10 cellular contexts compared by ENCODE assay signal in genomic region chr2:113692698-113693428, GRCh38.
DNase-seq lines count a peak whose midpoint lies in the region; ATAC-seq, FAIRE-seq and TF ChIP-seq lines count a peak whose summit lies in the region.
"Had no signal": no experiment of that assay in that cellular context is flagged by ENCODE, and none has a peak within 500 bp of the region (broad histone marks: within the 10 kb centered on the region; RNA-seq: fewer than 3 reads in every experiment).

No MANE protein-coding gene starts in this region.

- POLR2A ChIA-PET in activated CD8-positive, alpha-beta T cell treated with anti-CD3 and anti-CD28 coated beads for 36 hours (lab: Charles Lee): interaction anchor here (1.0 kb wide), 2 partner anchors 19 to 63 kb away, joined by 3 read pairs; partner anchors contain the start of gene SLC35F5

- H3K27me3 ChIP-seq in BLaER1: no peaks in the 10 kb centered on the region

- H3K4me3 ChIP-seq in BLaER1: no peak overlapping the region

- peak overlapping the region; percentile 73 for H3K27ac ChIP-seq in BLaER1

- H4K20me1 ChIP-seq in BLaER1: no peaks in the 10 kb centered on the region

- no peak for FAIRE-seq in frontal cortex (lab: Jason Lieb, UNC)

- no peaks in the 10 kb centered on the region for H3K27me3 Mint-ChIP-seq in activated CD8-positive, alpha-beta T cell treated with anti-CD3 and anti-CD28 coated beads for 36 hours
- H3K27me3 Mint-ChIP-seq in glutamatergic neuron (ENCODE audit: unreplicated experiment): peaks cover 3% of the 10 kb centered on the region
- H3K27me3 Mint-ChIP-seq: progenitor cell of endocrine pancreas had no signal

- peaks cover 33% of the 10 kb centered on the region for H3K4me1 ChIP-seq in BLaER1

- no peak for TF ChIP-seq CTCF in activated CD8-positive, alpha-beta T cell treated with anti-CD3 and anti-CD28 coated beads for 36 hours (IDR thresholded peaks at IDR 0.05)
- no peak for TF ChIP-seq CTCF in glutamatergic neuron (IDR thresholded peaks at IDR 0.05; ENCODE audit: partially characterized antibody, unreplicated experiment)

- peak overlapping the region; percentile 53 for H3K4me2 ChIP-seq in BLaER1

- peaks cover 2% of the 10 kb centered on the region for H3K9me3 Mint-ChIP-seq in activated CD8-positive, alpha-beta T cell treated with anti-CD3 and anti-CD28 coated beads for 36 hours
- H3K9me3 Mint-ChIP-seq in glutamatergic neuron (ENCODE audit: unreplicated experiment): peaks cover 1% of the 10 kb centered on the region

- CTCF ChIA-PET in activated CD8-positive, alpha-beta T cell treated with anti-CD3 and anti-CD28 coated beads for 36 hours (lab: Charles Lee): interaction anchor here (1.0 to 3.2 kb wide), 5 partner anchors 7 to 89 kb away, joined by 3 to 14 read pairs (median 5); no protein-coding TSS in a partner anchor

- peak overlapping the region; percentile 57 for H3K4me3 Mint-ChIP-seq in activated CD8-positive, alpha-beta T cell treated with anti-CD3 and anti-CD28 coated beads for 36 hours
- H3K4me3 Mint-ChIP-seq in glutamatergic neuron (ENCODE audit: unreplicated experiment): no peak overlapping the region

- intact Hi-C loops in activated CD8-positive, alpha-beta T cell treated with anti-CD3 and anti-CD28 coated beads for 36 hours (cut with micrococcal nuclease): loop anchor here (5.0 to 10.0 kb wide), 2 partner anchors 91 to 202 kb away; partner anchors contain the start of gene ACTR3

- peaks cover 46% of the 10 kb centered on the region for H3K4me1 Mint-ChIP-seq in activated CD8-positive, alpha-beta T cell treated with anti-CD3 and anti-CD28 coated beads for 36 hours (ENCODE audit: low read depth)
- H3K4me1 Mint-ChIP-seq in glutamatergic neuron (ENCODE audit: low read depth, unreplicated experiment): no peaks in the 10 kb centered on the region

- no peaks in the 10 kb centered on the region for H3K9me3 ChIP-seq in BLaER1

- no peaks in the 10 kb centered on the region for H3K36me3 Mint-ChIP-seq in activated CD8-positive, alpha-beta T cell treated with anti-CD3 and anti-CD28 coated beads for 36 hours (ENCODE audit: low read depth)
- H3K36me3 Mint-ChIP-seq in glutamatergic neuron (ENCODE audit: unreplicated experiment): no peaks in the 10 kb centered on the region

- ATAC-seq in GM19324 (IDR thresholded peaks at IDR 0.05; ENCODE audit: low FRiP score, unreplicated experiment) (peak; percentile 61), HG03135 (IDR thresholded peaks at IDR 0.05; ENCODE audit: unreplicated experiment) (peak; percentile 78)
- peak; percentile 80 for ATAC-seq in activated CD8-positive, alpha-beta T cell treated with anti-CD3 and anti-CD28 coated beads for 36 hours
- ATAC-seq: Panc1 had no signal

- DNase-seq in activated CD8-positive, alpha-beta T cell treated with anti-CD3 and anti-CD28 coated beads for 36 hours: peak; percentile 67
- DNase-seq in glutamatergic neuron: no peak
- no peak for DNase-seq in HPDE6-E6E7 (ENCODE audit: extremely low spot score)
- DNase-seq in NCI-H345 (lab: John Stamatoyannopoulos, UW): no peak
- no peak for DNase-seq in frontal cortex (ENCODE audit: low spot score in 2 of 2)

- H3K9ac ChIP-seq in BLaER1: 0 out of 2 replicates have a peak overlapping the region, but pooled peaks have one; percentile 5

- H3K36me3 ChIP-seq in BLaER1: no peaks in the 10 kb centered on the region

- H3K27ac Mint-ChIP-seq in activated CD8-positive, alpha-beta T cell treated with anti-CD3 and anti-CD28 coated beads for 36 hours: peak overlapping the region; percentile 93
- H3K27ac Mint-ChIP-seq in glutamatergic neuron (ENCODE audit: unreplicated experiment): no peak overlapping the region
- H3K27ac Mint-ChIP-seq: progenitor cell of endocrine pancreas had no signal
